Comparison of ENCODE assay signal across 25 cellular contexts in genomic region chr6:111900731-111901130, GRCh38.
"Had no signal": no experiment of that assay in that cellular context is flagged by ENCODE, and none has a peak within 500 bp of the region (broad histone marks: within the 10 kb centered on the region; RNA-seq: fewer than 3 reads in every experiment).

No MANE protein-coding gene starts in this region.

- H3K4me1 ChIP-seq: left lung, lower lobe of right lung, right atrium auricular region, right lobe of liver, suprapubic skin, tibial artery, uterus had no signal

- H3K27ac ChIP-seq: left lung, lower lobe of right lung, ovary, right atrium auricular region, right lobe of liver, suprapubic skin, thoracic aorta, tibial artery, uterus had no signal

- DNase-seq: hippocampal formation; immature natural killer cell; kidney; left colon; left lung; lower lobe of right lung; mammary epithelial cell; mesenchymal stem cell; naive thymus-derived CD8-positive, alpha-beta T cell; ovary; right lobe of liver; stimulated activated CD4-positive, alpha-beta T cell treated with anti-CD3 and anti-CD28 coated beads, Interleukin-2, amount 100 ng/mL, for 24 hours; stimulated activated CD4-positive, alpha-beta T cell treated with anti-CD3 and anti-CD28 coated beads, Interleukin-4, amount 100 ng/mL, for 1 hour; stimulated activated naive B cell treated with anti-CD40 and anti-IgM and Interleukin-4, amounts not matched to agents 10 μg/mL and 1 μg/mL and 100 μg/mL, for 72 hours; tibial artery; trophoblast cell; uterus had no signal

- H3K9me3 Mint-ChIP-seq: naive thymus-derived CD8-positive, alpha-beta T cell; stimulated activated naive B cell treated with anti-CD40 and anti-IgM and Interleukin-4, amounts not matched to agents 10 μg/mL and 1 μg/mL and 100 μg/mL, for 72 hours; stimulated activated naive CD8-positive, alpha-beta T cell treated with anti-CD3 and anti-CD28 coated beads, Interleukin-15, Interleukin-2, amounts not matched to agents 100 ng/mL and 50 ng/mL, for 24 hours had no signal

- H3K27me3 Mint-ChIP-seq: naive thymus-derived CD8-positive, alpha-beta T cell; stimulated activated naive B cell treated with anti-CD40 and anti-IgM and Interleukin-4, amounts not matched to agents 10 μg/mL and 1 μg/mL and 100 μg/mL, for 72 hours; stimulated activated naive CD8-positive, alpha-beta T cell treated with anti-CD3 and anti-CD28 coated beads, Interleukin-15, Interleukin-2, amounts not matched to agents 100 ng/mL and 50 ng/mL, for 24 hours had no signal

- ATAC-seq: left colon; left lung; lower lobe of right lung; naive thymus-derived CD8-positive, alpha-beta T cell; right lobe of liver; stimulated activated naive B cell treated with anti-CD40 and anti-IgM and Interleukin-4, amounts not matched to agents 10 μg/mL and 1 μg/mL and 100 μg/mL, for 72 hours had no signal

- H3K4me3 ChIP-seq: left lung, lower lobe of right lung, ovary, right atrium auricular region, right lobe of liver, smooth muscle cell, suprapubic skin, thoracic aorta, tibial artery, uterus had no signal

- H3K27me3 ChIP-seq: left lung, ovary, right atrium auricular region, right lobe of liver, suprapubic skin, tibial artery, uterus had no signal

- H3K4me1 Mint-ChIP-seq: immature natural killer cell; nephron; neural crest cell; stimulated activated naive B cell treated with anti-CD40 and anti-IgM and Interleukin-4, amounts not matched to agents 10 μg/mL and 1 μg/mL and 100 μg/mL, for 72 hours had no signal

- H3K36me3 ChIP-seq: left lung, lower lobe of right lung, ovary, right atrium auricular region, right lobe of liver, suprapubic skin, thoracic aorta, tibial artery, uterus had no signal

- H3K36me3 Mint-ChIP-seq: immature natural killer cell; naive thymus-derived CD8-positive, alpha-beta T cell; stimulated activated naive B cell treated with anti-CD40 and anti-IgM and Interleukin-4, amounts not matched to agents 10 μg/mL and 1 μg/mL and 100 μg/mL, for 72 hours had no signal

- H3K9me3 ChIP-seq: left lung, lower lobe of right lung, ovary, right atrium auricular region, right lobe of liver, suprapubic skin, thoracic aorta, tibial artery, uterus had no signal

- H3K4me3 Mint-ChIP-seq: immature natural killer cell; naive thymus-derived CD8-positive, alpha-beta T cell; nephron; neural crest cell; stimulated activated naive B cell treated with anti-CD40 and anti-IgM and Interleukin-4, amounts not matched to agents 10 μg/mL and 1 μg/mL and 100 μg/mL, for 72 hours; stimulated activated naive CD8-positive, alpha-beta T cell treated with anti-CD3 and anti-CD28 coated beads, Interleukin-15, Interleukin-2, amounts not matched to agents 100 ng/mL and 50 ng/mL, for 24 hours had no signal

- H3K4me2 ChIP-seq: smooth muscle cell had no signal

- H3K27ac Mint-ChIP-seq: immature natural killer cell; nephron; progenitor cell of endocrine pancreas; stimulated activated naive B cell treated with anti-CD40 and anti-IgM and Interleukin-4, amounts not matched to agents 10 μg/mL and 1 μg/mL and 100 μg/mL, for 72 hours; stimulated activated naive CD8-positive, alpha-beta T cell treated with anti-CD3 and anti-CD28 coated beads, Interleukin-15, Interleukin-2, amounts not matched to agents 100 ng/mL and 50 ng/mL, for 24 hours had no signal
